30 cellular contexts compared by ENCODE assay signal in the genomic region with DNA sequence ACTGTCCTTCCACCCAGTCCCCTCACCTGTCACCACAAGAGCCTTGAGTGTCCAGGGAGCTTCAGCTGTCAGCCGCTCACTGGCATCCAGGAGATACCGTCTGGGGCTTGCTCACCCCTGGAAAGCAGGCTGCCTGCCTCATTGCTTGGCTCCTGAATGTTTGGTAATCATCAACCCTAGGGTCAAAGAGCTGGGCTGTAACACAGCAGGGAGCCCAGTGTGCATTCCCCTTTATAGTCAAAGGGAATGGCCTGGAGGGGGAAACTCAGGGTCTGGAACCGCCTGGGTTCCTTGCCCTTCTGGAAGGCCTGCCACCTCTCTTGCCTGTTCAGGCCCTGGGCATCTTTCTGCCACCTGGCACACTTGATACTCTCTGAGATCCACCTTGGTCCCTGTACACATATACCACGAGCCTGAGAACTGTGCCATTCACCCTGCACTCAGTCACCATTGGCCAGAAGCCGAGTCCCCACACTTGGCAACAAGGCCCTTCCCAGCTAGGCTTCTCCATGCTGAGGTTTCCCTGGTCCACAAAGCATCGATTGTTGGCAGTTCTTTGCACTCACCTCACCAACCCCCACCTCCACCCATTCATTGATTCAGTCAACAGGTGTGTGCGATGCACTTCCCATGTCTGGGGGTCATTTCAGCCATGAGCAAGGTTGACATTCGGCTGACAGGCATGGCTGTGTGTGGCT. TPM values are rescaled to one million over a fixed set of nuclear protein-coding genes. Genes with fewer than 3 reads are reported as not detected.
DNase-seq lines count a peak whose midpoint lies in the region; ATAC-seq, FAIRE-seq and TF ChIP-seq lines count a peak whose summit lies in the region.
"Had no signal": no experiment of that assay in that cellular context is flagged by ENCODE, and none has a peak within 500 bp of the region (broad histone marks: within the 10 kb centered on the region; RNA-seq: fewer than 3 reads in every experiment).

No MANE protein-coding gene starts in this region.

- DNase-seq in Calu3 (peak; percentile 56), colonic mucosa (peak; percentile 31), HepG2 (ENCODE audit: low spot score) (peak; percentile 53), small intestine (peak; percentile 64), GM13977 (ENCODE audit: low spot score) (no peak), AG08396 (ENCODE audit: low spot score) (no peak), cerebellum (ENCODE audit: low spot score) (no peak), SHP77 (lab: John Stamatoyannopoulos, UW) (no peak)
- DNase-seq: activated CD4-positive, alpha-beta T cell treated with anti-CD3 and anti-CD28 coated beads, Interleukin-2, amount 10 ng/mL, durations not matched to agents 24 days and 14 days; activated T-cell treated with anti-CD3 and anti-CD28 coated beads, Interleukin-2, amount 50 U/mL, for 1 hour; DND-41; effector CD4-positive, alpha-beta T cell; GM23248; IMR-90; NCI-H1048; NCI-H187 treated with DMSO at 0.1 percent for 48 hours; NCI-H524 treated with DMSO at 0.1 percent for 48 hours; nucleus accumbens; SIG-M5; stimulated activated CD4-positive, alpha-beta T cell treated with anti-CD3 and anti-CD28 coated beads, Interleukin-2, amount 100 ng/mL, for 24 hours; SW 1271; T-helper 9 cell had no signal

- FAIRE-seq in HepG2 (lab: Jason Lieb, UNC), result peak; percentile 91
- FAIRE-seq in small intestine (lab: Jason Lieb, UNC), result no peak

- H4K20me1 ChIP-seq in HepG2 (ENCODE audit: insufficient read depth, low read length), result no peaks in the 10 kb centered on the region
- H4K20me1 ChIP-seq: BLaER1 treated with 17β-estradiol and CSF1 and Interleukin-3, amounts not matched to agents 10 nM and 100 nM had no signal

- no TSS peak for BruUV-seq in Calu3 (replicated peaks; lab: Mats Ljungman, UMichigan)
- no TSS peak for BruUV-seq in HepG2 (replicated peaks; lab: Mats Ljungman, UMichigan)

- H3K4me2 ChIP-seq in HepG2 (ENCODE audit: low read depth, low read length), result peak overlapping the region; percentile 65
- H3K4me2 ChIP-seq: BLaER1 treated with 17β-estradiol and CSF1 and Interleukin-3, amounts not matched to agents 10 nM and 100 nM had no signal

- peaks cover 18% of the 10 kb centered on the region for H3K4me1 Mint-ChIP-seq in Calu3 (ENCODE audit: low read depth, unreplicated experiment)
- H3K4me1 Mint-ChIP-seq: activated CD4-positive, alpha-beta T cell treated with anti-CD3 and anti-CD28 coated beads, Interleukin-2, amount 10 ng/mL, durations not matched to agents 24 days and 14 days; memory B cell had no signal

- no peak for TF ChIP-seq POLR2A in HepG2 (IDR thresholded peaks at IDR 0.05; ENCODE audit: insufficient read depth in 1 of 2, low read depth in 2 of 2, low read length in 2 of 2)

- H3K4me3 Mint-ChIP-seq in Calu3 (ENCODE audit: low read depth, unreplicated experiment), result no peak overlapping the region
- H3K4me3 Mint-ChIP-seq: activated CD4-positive, alpha-beta T cell treated with anti-CD3 and anti-CD28 coated beads, Interleukin-2, amount 10 ng/mL, durations not matched to agents 24 days and 14 days; memory B cell had no signal

- H3K4me1 ChIP-seq in colonic mucosa (peaks cover 11% of the 10 kb centered on the region), HepG2 (ENCODE audit: insufficient read depth, low read length) (peaks cover 22% of the 10 kb centered on the region), small intestine (ENCODE audit: control insufficient read depth in 2 of 2, insufficient read depth in 1 of 2, low read depth in 1 of 2, low read length in 1 of 2) (peaks cover 0 to 3% of the 10 kb centered on the region in 2 donors)

- H3K9me3 Mint-ChIP-seq in Calu3 (ENCODE audit: low read depth, unreplicated experiment), result peaks cover 4% of the 10 kb centered on the region
- H3K9me3 Mint-ChIP-seq: activated CD4-positive, alpha-beta T cell treated with anti-CD3 and anti-CD28 coated beads, Interleukin-2, amount 10 ng/mL, durations not matched to agents 24 days and 14 days had no signal

- POLR2A ChIA-PET in HepG2 (lab: Yijun Ruan, JAX), result no interaction called here

- no peaks in the 10 kb centered on the region for H3K9me3 ChIP-seq in colonic mucosa
- H3K9me3 ChIP-seq in HepG2 (ENCODE audit: low read length), result peaks cover 8% of the 10 kb centered on the region; the same call in 1 of the 2 replicates
- H3K9me3 ChIP-seq in small intestine (ENCODE audit: control insufficient read depth, low read depth), result no peaks in the 10 kb centered on the region
- H3K9me3 ChIP-seq: Caco-2, tibial nerve had no signal

- H3K27ac ChIP-seq in colonic mucosa, result no peak overlapping the region
- H3K27ac ChIP-seq in HepG2 (ENCODE audit: extremely low read length, insufficient read depth, low read length), result no peak overlapping the region
- H3K27ac ChIP-seq in small intestine (ENCODE audit: low read depth in 1 of 2, low read length in 1 of 2), result peak overlapping the region in 1 of 2 donors; percentile 22
- H3K27ac ChIP-seq: BLaER1 treated with 17β-estradiol and CSF1 and Interleukin-3, amounts not matched to agents 10 nM and 100 nM; GM23248; tibial nerve had no signal

- intact Hi-C loops in Calu3 (cut with micrococcal nuclease; ENCODE audit: unreplicated experiment), result no loop called here
- intact Hi-C loops in colonic mucosa (cut with DNase I), result no loop called here
- intact Hi-C loops in HepG2 (cut with micrococcal nuclease; ENCODE audit: unreplicated experiment), result no loop called here

- TF ChIP-seq RAD21 in HepG2 (CRISPR knock-in tag; IDR thresholded peaks at IDR 0.05), result no peak

- 2% methylated on average over 7 of the region's 8 CpGs for WGBS in HepG2 (ENCODE audit: low lambda C conversion rate)
- 25 to 64% (median 33%) methylated on average over 8 of the region's 8 CpGs for WGBS in small intestine, 3 donors

- H3K79me2 ChIP-seq in HepG2 (ENCODE audit: insufficient read depth, low read length), result no peaks in the 10 kb centered on the region

- peak; percentile 96 for ATAC-seq in HepG2

- H3K27me3 Mint-ChIP-seq in Calu3 (ENCODE audit: unreplicated experiment), result peaks cover 21% of the 10 kb centered on the region
- H3K27me3 Mint-ChIP-seq: activated CD4-positive, alpha-beta T cell treated with anti-CD3 and anti-CD28 coated beads, Interleukin-2, amount 10 ng/mL, durations not matched to agents 24 days and 14 days had no signal

- no peaks in the 10 kb centered on the region for H3K36me3 Mint-ChIP-seq in Calu3 (ENCODE audit: insufficient read depth, unreplicated experiment)
- H3K36me3 Mint-ChIP-seq: memory B cell had no signal

- no peak overlapping the region for H2AFZ ChIP-seq in HepG2 (ENCODE audit: low read length)
- H2AFZ ChIP-seq: GM23248 had no signal

- H3K9ac ChIP-seq in colonic mucosa (ENCODE audit: low read depth in 2 of 2, low read length in 2 of 2), result no peak overlapping the region
- H3K9ac ChIP-seq in HepG2 (ENCODE audit: insufficient read depth, low read depth, low read length), result no peak overlapping the region
- H3K9ac ChIP-seq: BLaER1 treated with 17β-estradiol and CSF1 and Interleukin-3, amounts not matched to agents 10 nM and 100 nM; GM23248 had no signal

- no peak overlapping the region for H3K4me3 ChIP-seq in colonic mucosa
- peak overlapping the region in 1 of 3 experiments; percentile 49; a peak in 2 of 6 replicates for H3K4me3 ChIP-seq in HepG2 (replicated peaks in 1 of 3; ENCODE audit: insufficient read depth in 1 of 3, low read depth in 2 of 3, low read length in 3 of 3)
- no peak overlapping the region for H3K4me3 ChIP-seq in small intestine (ENCODE audit: low read depth in 1 of 2, low read length in 2 of 2)
- H3K4me3 ChIP-seq: BLaER1 treated with 17β-estradiol and CSF1 and Interleukin-3, amounts not matched to agents 10 nM and 100 nM; GM23248; tibial nerve had no signal

- H3K27ac Mint-ChIP-seq in Calu3 (ENCODE audit: unreplicated experiment), result no peak overlapping the region
- H3K27ac Mint-ChIP-seq: activated CD4-positive, alpha-beta T cell treated with anti-CD3 and anti-CD28 coated beads, Interleukin-2, amount 10 ng/mL, durations not matched to agents 24 days and 14 days; memory B cell had no signal

- no peak for TF ChIP-seq EP300 in HepG2 (IDR thresholded peaks at IDR 0.05; ENCODE audit: low read depth in 2 of 2, low read length in 2 of 2)
- TF ChIP-seq EP300 in HepG2 (CRISPR knock-in tag; IDR thresholded peaks at IDR 0.05; ENCODE audit: borderline replicate concordance), result no peak

- H3K27me3 ChIP-seq in colonic mucosa, result no peaks in the 10 kb centered on the region
- peaks cover 0 to 19% of the 10 kb centered on the region in 2 experiments; a peak in 2 of 5 replicates for H3K27me3 ChIP-seq in HepG2 (ENCODE audit: control insufficient read depth in 1 of 2, insufficient read depth in 2 of 2, low read length in 2 of 2)
- no peaks in the 10 kb centered on the region for H3K27me3 ChIP-seq in small intestine (ENCODE audit: control insufficient read depth in 2 of 2, insufficient read depth in 2 of 2, low read length in 2 of 2)
- H3K27me3 ChIP-seq: BLaER1 treated with 17β-estradiol and CSF1 and Interleukin-3, amounts not matched to agents 10 nM and 100 nM; tibial nerve had no signal

- in situ Hi-C loops in HepG2 (cut with HindIII; ENCODE audit: extremely low pct_ligation_motif_present, low pct_unique_long_range_greater_than_20kb), result loop anchor here (5.0 kb wide), 1 partner anchor 60 kb away; a partner anchor contains a TSS
- in situ Hi-C loops in GM13977 (cut with MboI; ENCODE audit: low pct_unique_long_range_greater_than_20kb, low sequenced_read_pairs, unreplicated experiment), result no loop called here

- CTCF ChIA-PET in Calu3 (lab: Charles Lee) (no interaction called here), HepG2 (lab: Yijun Ruan, JAX; ENCODE audit: low intra/inter-chr PET ratio, low total read pairs) (no interaction called here)

- H3K36me3 ChIP-seq in colonic mucosa, result no peaks in the 10 kb centered on the region
- H3K36me3 ChIP-seq in HepG2 (replicated peaks in 1 of 2; ENCODE audit: control insufficient read depth in 1 of 2, insufficient read depth in 2 of 2, low read length in 2 of 2), result no peaks in the 10 kb centered on the region
- no peaks in the 10 kb centered on the region for H3K36me3 ChIP-seq in small intestine (ENCODE audit: control insufficient read depth in 2 of 2, insufficient read depth in 2 of 2, low read length in 2 of 2)
- H3K36me3 ChIP-seq: BLaER1 treated with 17β-estradiol and CSF1 and Interleukin-3, amounts not matched to agents 10 nM and 100 nM; tibial nerve had no signal

- no peak for TF ChIP-seq CTCF in Calu3 (IDR thresholded peaks at IDR 0.05; ENCODE audit: unreplicated experiment)
- no peak for TF ChIP-seq CTCF in colonic mucosa (IDR thresholded peaks at IDR 0.05)
- no peak for TF ChIP-seq CTCF in HepG2 (CRISPR knock-in tag; IDR thresholded peaks at IDR 0.05)
- no peak for TF ChIP-seq CTCF in GM13977 (IDR thresholded peaks at IDR 0.05; ENCODE audit: extremely low read depth, insufficient read depth, missing control alignments)

RNA-seq across cellular contexts. Expression of a gene that starts 35.0 kb away (rescaled TPM):
- total RNA-seq in Calu3 (2022) (31.6 and 36.7 TPM in 2 replicates), colonic mucosa (10 to 100 TPM; 28.2 to 37.5 TPM), HepG2 (2016; rRNA removed; fragmentation: Illumina TruSeq; extraction: Trizol) (58.0 and 73.8 TPM in 2 replicates), cerebellum (25.4 TPM)
- 30.1 and 30.9 TPM in 2 replicates for total RNA-seq in HepG2 (2016; cell fraction: cytosol; rRNA removed; fragmentation: Illumina TruSeq; extraction: Trizol; ENCODE audit: low read depth)
- 53.8 and 79.5 TPM in 2 replicates for total RNA-seq in HepG2 (2016; cell fraction: insoluble cytoplasmic fraction; rRNA removed; fragmentation: Illumina TruSeq; extraction: Trizol)
- total RNA-seq in HepG2 (2016; cell fraction: membrane; rRNA removed; fragmentation: Illumina TruSeq; extraction: Trizol), result 43.1 and 43.8 TPM in 2 replicates
- total RNA-seq in HepG2 (2016; cell fraction: nucleus; rRNA removed; fragmentation: Illumina TruSeq; extraction: Trizol), result 23.3 and 30.5 TPM in 2 replicates
- polyA plus RNA-seq in HepG2 (2011; rRNA removed) (23.4 and 32.0 TPM in 2 replicates), small intestine (100 to 1,000 TPM in 1 of 3 donors, 10 to 100 TPM in 2; 64.8 to 110 (median 74.0) TPM)
- polyA plus RNA-seq in HepG2 (2011; cell fraction: cytosol; rRNA removed), result 21.7 and 26.1 TPM in 2 replicates
- polyA plus RNA-seq in HepG2 (2011; cell fraction: nucleus; rRNA removed), result 7.1 and 7.7 TPM in 2 replicates
- polyA plus RNA-seq in HepG2 (2012), result 38.9 and 50.9 TPM in 2 replicates
- polyA plus RNA-seq in HepG2 (2016; cell fraction: cytosol; fragmentation: Illumina TruSeq; extraction: Trizol; ENCODE audit: low read depth), result 52.0 and 61.1 TPM in 2 replicates
- 106 and 125 TPM in 2 replicates for polyA plus RNA-seq in HepG2 (2016; cell fraction: insoluble cytoplasmic fraction; fragmentation: Illumina TruSeq; extraction: Trizol; ENCODE audit: low read depth)
- 56.9 and 59.4 TPM in 2 replicates for polyA plus RNA-seq in HepG2 (2016; cell fraction: membrane; fragmentation: Illumina TruSeq; extraction: Trizol; ENCODE audit: low read depth)
- 51.6 and 51.9 TPM in 2 replicates for polyA plus RNA-seq in HepG2 (2016; cell fraction: nucleus; fragmentation: Illumina TruSeq; extraction: Trizol; ENCODE audit: insufficient read depth, low read depth)
- polyA minus RNA-seq in HepG2 (2011; rRNA and poly(A)+ RNA removed; ENCODE audit: low replicate concordance), result 1.3 and 7.5 TPM in 2 replicates
- polyA minus RNA-seq in HepG2 (2011; cell fraction: cytosol; rRNA and poly(A)+ RNA removed), result 4.6 and 6.5 TPM in 2 replicates
- polyA minus RNA-seq in HepG2 (2011; cell fraction: nucleus; rRNA and poly(A)+ RNA removed), result 9.0 and 14.4 TPM in 2 replicates

RNA-seq across cellular contexts. Expression of a gene that starts 59.9 kb away (rescaled TPM):
- total RNA-seq in Calu3 (2022) (not detected in 2 replicates), colonic mucosa (under 1 TPM in 1 of 2 donors, not detected in 1; 0.64 TPM), HepG2 (2016; rRNA removed; fragmentation: Illumina TruSeq; extraction: Trizol) (1.8 and 1.9 TPM in 2 replicates), cerebellum (not detected)
- 0.51 and 0.97 TPM in 2 replicates for total RNA-seq in HepG2 (2016; cell fraction: cytosol; rRNA removed; fragmentation: Illumina TruSeq; extraction: Trizol; ENCODE audit: low read depth)
- 1.2 and 2.0 TPM in 2 replicates for total RNA-seq in HepG2 (2016; cell fraction: insoluble cytoplasmic fraction; rRNA removed; fragmentation: Illumina TruSeq; extraction: Trizol)
- total RNA-seq in HepG2 (2016; cell fraction: membrane; rRNA removed; fragmentation: Illumina TruSeq; extraction: Trizol), result 0.28 and 0.59 TPM in 2 replicates
- total RNA-seq in HepG2 (2016; cell fraction: nucleus; rRNA removed; fragmentation: Illumina TruSeq; extraction: Trizol), result 1.4 and 1.5 TPM in 2 replicates
- polyA plus RNA-seq in HepG2 (2011; rRNA removed) (12.9 and 15.6 TPM in 2 replicates), small intestine (under 1 TPM in 1 of 3 donors, not detected in 2; 0.10 TPM)
- polyA plus RNA-seq in HepG2 (2011; cell fraction: cytosol; rRNA removed), result 16.0 and 20.9 TPM in 2 replicates
- 3.6 and 7.4 TPM in 2 replicates for polyA plus RNA-seq in HepG2 (2011; cell fraction: nucleus; rRNA removed)
- polyA plus RNA-seq in HepG2 (2012), result 2.8 and 12.0 TPM in 2 replicates
- polyA plus RNA-seq in HepG2 (2016; cell fraction: cytosol; fragmentation: Illumina TruSeq; extraction: Trizol; ENCODE audit: low read depth), result 0.23 and 0.38 TPM in 2 replicates
- 0.46 and 1.4 TPM in 2 replicates for polyA plus RNA-seq in HepG2 (2016; cell fraction: insoluble cytoplasmic fraction; fragmentation: Illumina TruSeq; extraction: Trizol; ENCODE audit: low read depth)
- 0.24 and 0.34 TPM in 2 replicates for polyA plus RNA-seq in HepG2 (2016; cell fraction: membrane; fragmentation: Illumina TruSeq; extraction: Trizol; ENCODE audit: low read depth)
- 2.9 and 3.0 TPM in 2 replicates for polyA plus RNA-seq in HepG2 (2016; cell fraction: nucleus; fragmentation: Illumina TruSeq; extraction: Trizol; ENCODE audit: insufficient read depth, low read depth)
- 9.7 TPM in 1 of 2 replicates, not detected in the other for polyA minus RNA-seq in HepG2 (2011; rRNA and poly(A)+ RNA removed; ENCODE audit: low replicate concordance)
- 3.3 and 4.1 TPM in 2 replicates for polyA minus RNA-seq in HepG2 (2011; cell fraction: cytosol; rRNA and poly(A)+ RNA removed)
- polyA minus RNA-seq in HepG2 (2011; cell fraction: nucleus; rRNA and poly(A)+ RNA removed), result 1.5 and 2.1 TPM in 2 replicates
- total RNA-seq: activated CD4-positive, alpha-beta T cell treated with anti-CD3 and anti-CD28 coated beads, Interleukin-2, amount 10 ng/mL, durations not matched to agents 24 days and 14 days; activated CD8-positive, alpha-beta memory T cell treated with anti-CD3 and anti-CD28 coated beads for 36 hours; Caco-2; chondrocyte; epithelial cell of proximal tubule; GM23248; IMR-90; kidney epithelial cell; tibial nerve had no signal
- polyA plus RNA-seq: GM23248, IMR-90 had no signal

Comparison
In these comparisons a context has a peak if more than half of its experiments do, and no peak if none do; other contexts are left out.
1. DNase-seq: peak in Calu3 (single experiment), colonic mucosa (single experiment), HepG2 (single experiment) and small intestine (single experiment); none in GM13977 (single experiment), AG08396 (single experiment), cerebellum (single experiment) and SHP77 (0 of 2).